Comparison of ENCODE assay signal across 11 cellular contexts in the genomic region with DNA sequence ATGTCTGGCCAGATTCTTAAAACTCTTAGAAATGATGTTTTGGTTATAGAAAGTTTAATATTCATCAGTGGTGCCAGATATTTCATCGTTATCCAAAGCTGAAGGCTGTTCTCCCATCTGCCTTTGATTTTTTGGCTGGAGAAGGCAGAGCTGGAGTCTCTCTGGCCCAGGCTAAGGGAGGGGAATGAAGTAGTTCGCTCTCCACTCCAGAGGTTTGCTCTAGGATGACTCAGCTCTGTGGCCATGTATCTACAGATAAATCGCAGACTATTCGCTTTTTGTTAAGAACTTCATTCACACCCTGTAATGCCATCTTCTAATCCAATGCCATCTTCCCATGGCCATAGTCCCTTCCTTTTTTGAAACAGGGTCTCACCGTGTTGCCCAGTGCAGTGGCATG. TPM values are rescaled to one million over a fixed set of nuclear protein-coding genes. Genes with fewer than 3 reads are reported as not detected.
DNase-seq lines count a peak whose midpoint lies in the region; ATAC-seq and TF ChIP-seq lines count a peak whose summit lies in the region.
"Had no signal": no experiment of that assay in that cellular context is flagged by ENCODE, and none has a peak within 500 bp of the region (broad histone marks: within the 10 kb centered on the region; RNA-seq: fewer than 3 reads in every experiment).

No MANE protein-coding gene starts in this region.

- peak; percentile 30 for ATAC-seq in body of pancreas
- no peak for ATAC-seq in HG03457 (IDR thresholded peaks at IDR 0.05; ENCODE audit: unreplicated experiment)

- peak; percentile 39 for DNase-seq in H4 (ENCODE audit: low spot score)
- DNase-seq in body of pancreas: no peak
- DNase-seq in kidney glomerular epithelial cell (lab: John Stamatoyannopoulos, UW): peak; percentile 66
- DNase-seq in NCI-H2196 (lab: John Stamatoyannopoulos, UW; ENCODE audit: unreplicated experiment): no peak
- DNase-seq in effector CD8-positive, alpha-beta T cell (lab: John Stamatoyannopoulos, UW): no peak
- DNase-seq in NCI-H146 treated with DMSO at 0.1 percent for 48 hours (lab: John Stamatoyannopoulos, UW; ENCODE audit: unreplicated experiment): no peak
- DNase-seq: GF-D8, NCI-H1092 treated with DMSO at 0.1 percent for 48 hours, occipital lobe had no signal

- TF ChIP-seq POLR2A in body of pancreas (IDR thresholded peaks at IDR 0.05): no peak

- intact Hi-C loops in body of pancreas (cut with DNase I): no loop called here

- H3K4me3 ChIP-seq in body of pancreas (no peak overlapping the region), stomach smooth muscle (ENCODE audit: low read length in 2 of 2) (peak overlapping the region in 1 of 2 donors; percentile 15)

- H3K9me3 ChIP-seq in body of pancreas: no peaks in the 10 kb centered on the region
- H3K9me3 ChIP-seq in stomach smooth muscle (ENCODE audit: control insufficient read depth in 2 of 2, low read length in 2 of 2): no peaks in the 10 kb centered on the region

- no peaks in the 10 kb centered on the region for H3K4me1 ChIP-seq in body of pancreas
- H3K4me1 ChIP-seq in stomach smooth muscle (ENCODE audit: control insufficient read depth, insufficient read depth, low read length): peaks cover 18% of the 10 kb centered on the region

- no peak for TF ChIP-seq CTCF in body of pancreas (IDR thresholded peaks at IDR 0.05)

- H3K27me3 ChIP-seq in body of pancreas (no peaks in the 10 kb centered on the region), stomach smooth muscle (ENCODE audit: control insufficient read depth in 1 of 2, insufficient read depth in 2 of 2, low read length in 2 of 2) (no peaks in the 10 kb centered on the region)

- H3K9ac ChIP-seq in stomach smooth muscle (ENCODE audit: low read length in 2 of 2): no peak overlapping the region

- 81 to 85% methylated on average over 5 of the region's 5 CpGs for WGBS in body of pancreas, 2 donors

- H3K36me3 ChIP-seq in body of pancreas (replicated peaks in 1 of 2; ENCODE audit: insufficient read depth in 1 of 2, low read depth in 2 of 2) (peaks cover 13 to 60% of the 10 kb centered on the region in 2 donors), stomach smooth muscle (ENCODE audit: control insufficient read depth in 2 of 2, insufficient read depth in 2 of 2, low read length in 2 of 2) (peaks cover 34 to 58% of the 10 kb centered on the region in 2 donors)

- H3K27ac ChIP-seq in body of pancreas: no peak overlapping the region
- H3K27ac ChIP-seq in stomach smooth muscle (ENCODE audit: low read length): peak overlapping the region; percentile 55

RNA-seq across cellular contexts. Expression of a gene that starts 17.1 kb away (rescaled TPM):
- total RNA-seq in H4 (2014; rRNA removed; shearing (Covaris generic)): 62.7 and 73.5 TPM in 2 replicates
- 10 to 100 TPM; 17.9 to 30.7 TPM for total RNA-seq in body of pancreas

RNA-seq across cellular contexts. Expression of a gene that starts 35.9 kb away (rescaled TPM):
- 34.4 and 51.9 TPM in 2 replicates for total RNA-seq in H4 (2014; rRNA removed; shearing (Covaris generic))
- 100 to 1,000 TPM in 1 of 2 donors, 10 to 100 TPM in 1; 41.5 to 103 TPM for total RNA-seq in body of pancreas

Comparison
In these comparisons a context has a peak if more than half of its experiments do, and no peak if none do; other contexts are left out.
1. DNase-seq: peak in H4 (single experiment) and kidney glomerular epithelial cell (single experiment); none in body of pancreas (0 of 4), NCI-H2196 (single experiment), effector CD8-positive, alpha-beta T cell (single experiment) and NCI-H146 treated with DMSO at 0.1 percent for 48 hours (single experiment).